Comparison of ENCODE assay signal across 9 cellular contexts in genomic region chr2:85851253-85851955, GRCh38. TPM values are rescaled to one million over a fixed set of nuclear protein-coding genes. Genes with fewer than 3 reads are reported as not detected.
DNase-seq lines count a peak whose midpoint lies in the region; ATAC-seq and TF ChIP-seq lines count a peak whose summit lies in the region.
"Had no signal": no experiment of that assay in that cellular context is flagged by ENCODE, and none has a peak within 500 bp of the region (broad histone marks: within the 10 kb centered on the region; RNA-seq: fewer than 3 reads in every experiment).

No MANE protein-coding gene starts in this region.

- H2AFZ ChIP-seq in mammary epithelial cell (ENCODE audit: low read depth, low read length) = peak overlapping the region; percentile 29

- WGBS in mammary epithelial cell (ENCODE audit: low coverage, missing lambda C conversion rate) = 79% methylated on average over 9 of the region's 11 CpGs

- H3K27me3 Mint-ChIP-seq in naive thymus-derived CD8-positive, alpha-beta T cell = no peaks in the 10 kb centered on the region

- peak overlapping the region; percentile 15 for H3K4me2 ChIP-seq in mammary epithelial cell (ENCODE audit: insufficient read depth, low read depth, low read length)

- CTCF ChIA-PET in mammary epithelial cell (lab: Charles Lee; ENCODE audit: low non-redundant PET) = no interaction called here

- H3K36me3 ChIP-seq in mammary epithelial cell (ENCODE audit: insufficient read depth, low read length) = no peaks in the 10 kb centered on the region

- no peak overlapping the region for H3K4me3 ChIP-seq in mammary epithelial cell (replicated peaks in 1 of 3; ENCODE audit: insufficient read depth in 1 of 3, low read depth in 2 of 3, low read length in 3 of 3)

- no TSS peak for BruUV-seq in mammary epithelial cell (replicated peaks; lab: Mats Ljungman, UMichigan)

- H3K9me3 Mint-ChIP-seq in naive thymus-derived CD8-positive, alpha-beta T cell = peaks cover 0 to 7% (median 0%) of the 10 kb centered on the region in 9 donors

- peak overlapping the region; percentile 66 to 90 (median 86) for H3K4me3 Mint-ChIP-seq in naive thymus-derived CD8-positive, alpha-beta T cell

- intact Hi-C loops in mammary epithelial cell (cut with micrococcal nuclease) = no loop called here

- H3K27ac ChIP-seq in mammary epithelial cell (ENCODE audit: insufficient read depth, low read depth, low read length) = no peak overlapping the region

- dilution Hi-C loops in mammary epithelial cell (cut with HindIII; ENCODE audit: low sequenced_read_pairs) = no loop called here

- no peaks in the 10 kb centered on the region for H3K79me2 ChIP-seq in mammary epithelial cell (ENCODE audit: insufficient read depth, low read length)

- H4K20me1 ChIP-seq in mammary epithelial cell (ENCODE audit: insufficient read depth, low read length) = no peaks in the 10 kb centered on the region

- no peak for TF ChIP-seq CTCF in mammary epithelial cell (conservative IDR thresholded peaks at IDR 0.05 in 1 of 2, IDR thresholded peaks at IDR 0.05 in 1 of 2; ENCODE audit: extremely low read depth in 1 of 2, insufficient read depth in 1 of 2, low read depth in 1 of 2, low read length in 2 of 2)
- no peak for TF ChIP-seq CTCF in GM13976 (IDR thresholded peaks at IDR 0.05; ENCODE audit: borderline replicate concordance, control extremely low read depth, extremely low read depth, insufficient read depth, missing control alignments)

- H3K27ac Mint-ChIP-seq in naive thymus-derived CD8-positive, alpha-beta T cell = peak overlapping the region; percentile 97 to 100 (median 100)

- POLR2A ChIA-PET in naive thymus-derived CD8-positive, alpha-beta T cell (lab: Charles Lee) = interaction anchor here (0.6 to 4.7 kb wide), 6 partner anchors 12 to 590 kb away, joined by 3 to 97 read pairs (median 4); partner anchors contain the start of genes KDM3A and ST3GAL5

- no peak overlapping the region for H3K9ac ChIP-seq in mammary epithelial cell (ENCODE audit: insufficient read depth, low read length)

- in situ Hi-C loops in mammary epithelial cell (cut with MboI; ENCODE audit: low sequenced_read_pairs in 2 of 2) (no loop called here), GM13976 (cut with MboI; ENCODE audit: low sequenced_read_pairs, unreplicated experiment) (no loop called here)

- H3K4me1 Mint-ChIP-seq in naive thymus-derived CD8-positive, alpha-beta T cell = peaks cover 31 to 87% (median 80%) of the 10 kb centered on the region in 4 donors

- H3K9me3 ChIP-seq in mammary epithelial cell (replicated peaks; ENCODE audit: insufficient read depth, low read length) = no peaks in the 10 kb centered on the region

- H3K27me3 ChIP-seq in mammary epithelial cell (ENCODE audit: insufficient read depth, low read length) = no peaks in the 10 kb centered on the region

- H3K4me1 ChIP-seq in mammary epithelial cell (ENCODE audit: insufficient read depth, low read length) = peaks cover 7% of the 10 kb centered on the region

- H3K36me3 Mint-ChIP-seq in naive thymus-derived CD8-positive, alpha-beta T cell = peaks cover 0 to 43% (median 24%) of the 10 kb centered on the region in 3 donors

- ATAC-seq in naive thymus-derived CD8-positive, alpha-beta T cell = peak in 1 of 2 donors; percentile 11
- ATAC-seq in SK-N-SH treated with all-trans-retinoic acid at 6 μM for 48 hours = no peak

- DNase-seq in Ammon's horn (ENCODE audit: low spot score) (peak; percentile 67), NCI-H1694 treated with DMSO at 0.1 percent for 48 hours (lab: John Stamatoyannopoulos, UW) (peak; percentile 33), mammary epithelial cell (peak; percentile 41), GM13976 (ENCODE audit: low spot score) (no peak), NOMO-1 treated with DMSO at 0.1 percent for 48 hours (lab: John Stamatoyannopoulos, UW; ENCODE audit: unreplicated experiment) (no peak), NOMO-1 treated with dmso at 0.1 percent for 144 hours (lab: John Stamatoyannopoulos, UW; ENCODE audit: unreplicated experiment) (no peak)
- peak in 4 of 10 donors; percentile 10 to 38 (median 30) for DNase-seq in naive thymus-derived CD8-positive, alpha-beta T cell
- DNase-seq: NCI-H2081 had no signal

TF ChIP-seq in SK-N-SH treated with all-trans-retinoic acid at 6 μM for 48 hours, 23 proteins besides CTCF, POLR2A, EP300 and RAD21:
- TF ChIP-seq GLIS3 (CRISPR knock-in tag; IDR thresholded peaks at IDR 0.05) (no peak), TCF4 (CRISPR knock-in tag; IDR thresholded peaks at IDR 0.05; ENCODE audit: borderline replicate concordance) (no peak), PATZ1 (CRISPR knock-in tag; IDR thresholded peaks at IDR 0.05; ENCODE audit: borderline replicate concordance) (no peak), ESRRG (CRISPR knock-in tag; IDR thresholded peaks at IDR 0.05) (no peak), POU6F1 (CRISPR knock-in tag; IDR thresholded peaks at IDR 0.05; ENCODE audit: borderline replicate concordance, low read depth) (no peak), CSRNP3 (CRISPR knock-in tag; IDR thresholded peaks at IDR 0.05) (no peak), BACH2 (CRISPR knock-in tag; IDR thresholded peaks at IDR 0.05; ENCODE audit: borderline replicate concordance) (no peak), ISL1 (CRISPR knock-in tag; IDR thresholded peaks at IDR 0.05) (no peak)

RNA-seq across cellular contexts. Expression of gene ST3GAL5, which starts 37.4 kb away (rescaled TPM):
- 10 to 100 TPM; 12.0 to 25.1 TPM for total RNA-seq in mammary epithelial cell
- 13.0 TPM for polyA plus RNA-seq in mammary epithelial cell
- polyA minus RNA-seq in mammary epithelial cell = 2.9 TPM
- total RNA-seq in naive thymus-derived CD8-positive, alpha-beta T cell = 10 to 100 TPM; 42.1 to 44.1 TPM
- polyA plus RNA-seq in naive thymus-derived CD8-positive, alpha-beta T cell = 10 to 100 TPM; 17.1 to 23.8 (median 17.3) TPM

Comparison
In these comparisons a context has a peak if more than half of its experiments do, and no peak if none do; other contexts are left out.
1. DNase-seq: peak in Ammon's horn (single experiment), NCI-H1694 treated with DMSO at 0.1 percent for 48 hours (single experiment) and mammary epithelial cell (single experiment); none in GM13976 (single experiment), NOMO-1 treated with DMSO at 0.1 percent for 48 hours (single experiment) and NOMO-1 treated with dmso at 0.1 percent for 144 hours (single experiment).